In the genomic region with DNA sequence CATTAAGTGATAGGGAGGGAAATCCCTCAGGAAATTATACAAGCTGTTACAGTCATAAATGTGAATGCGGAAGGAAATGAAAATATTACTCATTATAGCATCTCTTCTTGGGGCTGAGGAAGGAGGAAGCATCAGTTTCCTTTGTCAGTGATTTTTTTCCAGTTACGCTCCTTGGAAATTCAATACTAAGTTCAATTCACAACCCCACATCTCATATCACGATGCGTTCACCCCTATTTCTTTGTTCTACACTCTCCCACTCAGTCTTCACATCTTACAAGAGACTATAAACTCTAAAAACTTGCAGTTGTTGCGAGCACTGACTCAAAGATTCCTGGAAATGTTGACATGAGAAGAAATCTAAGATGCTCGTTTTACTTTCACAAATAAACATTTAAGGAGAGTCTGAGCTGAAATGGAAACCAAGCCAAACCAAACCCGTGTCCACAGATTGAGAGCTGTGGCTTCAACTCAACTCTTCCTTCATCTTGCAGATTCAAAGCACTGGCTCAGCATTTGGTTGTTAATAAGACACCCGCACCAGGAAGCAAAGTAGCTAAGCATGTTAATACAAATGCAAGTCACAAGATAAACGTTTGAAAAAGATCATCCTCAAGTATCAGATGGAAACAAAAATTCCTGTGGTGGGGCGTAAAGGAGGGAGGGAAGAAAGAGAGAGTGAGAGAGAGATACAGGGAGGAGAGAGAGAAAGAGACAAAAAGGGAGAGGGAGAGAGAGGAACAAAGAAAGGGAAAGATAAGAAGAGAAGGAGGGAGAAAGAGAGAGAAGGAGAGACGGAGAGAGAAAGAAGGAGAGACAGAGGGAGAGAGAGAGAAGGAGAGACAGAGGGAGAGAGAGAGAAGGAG, we compare ENCODE assay signal across 10 cellular contexts.
A peak's percentile ranks its signal among the peaks of the same experiment; 100 is the strongest.
DNase-seq lines count a peak whose midpoint lies in the region; ATAC-seq, FAIRE-seq and TF ChIP-seq lines count a peak whose summit lies in the region.
"Had no signal": no experiment of that assay in that cellular context is flagged by ENCODE, and none has a peak within 500 bp of the region (broad histone marks: within the 10 kb centered on the region; RNA-seq: fewer than 3 reads in every experiment).

No MANE protein-coding gene starts in this region.

- no peak overlapping the region for H3K4me3 Mint-ChIP-seq in GM23338
- H3K4me3 Mint-ChIP-seq in activated T-helper 2 cell treated with anti-CD3 and anti-CD28 coated beads, Interferon-gamma antibody, Interleukin-2, Interleukin-4, amounts not matched to agents 10 μg/mL and 5 μg/mL and 100 μg/mL, durations not matched to agents 14 hours and 24 hours and 36 hours (ENCODE audit: low read depth), result no peak overlapping the region

- H3K4me1 ChIP-seq in GM23338 (ENCODE audit: insufficient read depth) (peaks cover 9% of the 10 kb centered on the region; the same call in 1 of the 2 replicates), small intestine (ENCODE audit: control insufficient read depth in 2 of 2, insufficient read depth in 1 of 2, low read depth in 1 of 2, low read length in 1 of 2) (no peaks in the 10 kb centered on the region)

- no peak for FAIRE-seq in small intestine (lab: Jason Lieb, UNC)

- peaks cover 34% of the 10 kb centered on the region for H3K4me1 Mint-ChIP-seq in GM23338
- peaks cover 12% of the 10 kb centered on the region for H3K4me1 Mint-ChIP-seq in activated T-helper 2 cell treated with anti-CD3 and anti-CD28 coated beads, Interferon-gamma antibody, Interleukin-2, Interleukin-4, amounts not matched to agents 10 μg/mL and 5 μg/mL and 100 μg/mL, durations not matched to agents 14 hours and 24 hours and 36 hours (ENCODE audit: low read depth)

- DNase-seq in GM23338 (ENCODE audit: low spot score) (no peak), fibroblast of peridontal ligament (ENCODE audit: extremely low read depth) (peak; percentile 99), small intestine (peak; percentile 5), SKM-1 treated with dmso at 0.1 percent for 144 hours (lab: John Stamatoyannopoulos, UW; ENCODE audit: unreplicated experiment) (no peak)
- no peak for DNase-seq in activated T-helper 2 cell treated with anti-CD3 and anti-CD28 coated beads, Interferon-gamma antibody, Interleukin-2, Interleukin-4, amounts not matched to agents 10 μg/mL and 5 μg/mL and 100 μg/mL, durations not matched to agents 14 hours and 24 hours and 36 hours (ENCODE audit: low spot score)
- DNase-seq: head of caudate nucleus; stimulated activated CD4-positive, alpha-beta T cell treated with anti-CD3 and anti-CD28 coated beads, Interleukin-1b, Interleukin-23, amount 100 ng/mL, for 48 hours had no signal

- TF ChIP-seq CTCF in GM23338 (conservative IDR thresholded peaks at IDR 0.05; ENCODE audit: low read depth in 2 of 2) (no peak), WI38 (IDR thresholded peaks at IDR 0.05; ENCODE audit: low read depth, low read length) (no peak)

- no peaks in the 10 kb centered on the region for H3K9me3 ChIP-seq in small intestine (ENCODE audit: control insufficient read depth, low read depth)

- peak overlapping the region; percentile 85 for H2AFZ ChIP-seq in GM23338

- H3K4me2 ChIP-seq in GM23338, result peak overlapping the region; percentile 28; the same call in 1 of the 2 replicates

- WGBS in small intestine, 3 donors, result 47 to 63% (median 55%) methylated on average over 11 of the region's 11 CpGs

- H3F3A ChIP-seq in GM23338 (replicated peaks; ENCODE audit: low read depth), result no peaks in the 10 kb centered on the region

- no peaks in the 10 kb centered on the region for H3K9me3 Mint-ChIP-seq in GM23338
- H3K9me3 Mint-ChIP-seq in activated T-helper 2 cell treated with anti-CD3 and anti-CD28 coated beads, Interferon-gamma antibody, Interleukin-2, Interleukin-4, amounts not matched to agents 10 μg/mL and 5 μg/mL and 100 μg/mL, durations not matched to agents 14 hours and 24 hours and 36 hours, result no peaks in the 10 kb centered on the region

- peak overlapping the region; percentile 6; the same call in 1 of the 2 replicates for H3K27ac ChIP-seq in GM23338 (ENCODE audit: low read depth)
- peak overlapping the region in 1 of 2 donors; percentile 80 for H3K27ac ChIP-seq in small intestine (ENCODE audit: low read depth in 1 of 2, low read length in 1 of 2)

- intact Hi-C loops in activated T-helper 2 cell treated with anti-CD3 and anti-CD28 coated beads, Interferon-gamma antibody, Interleukin-2, Interleukin-4, amounts not matched to agents 10 μg/mL and 5 μg/mL and 100 μg/mL, durations not matched to agents 14 hours and 24 hours and 36 hours (cut with micrococcal nuclease), result loop anchor here (1.0 to 2.0 kb wide), 2 partner anchors 36 to 62 kb away; no protein-coding TSS in a partner anchor

- H3K79me2 ChIP-seq in GM23338 (replicated peaks; ENCODE audit: insufficient read depth), result no peaks in the 10 kb centered on the region

- no peak; the same call in 2 of the 3 replicates for ATAC-seq in GM23338
- no peak for ATAC-seq in HG03460 (IDR thresholded peaks at IDR 0.05; ENCODE audit: unreplicated experiment)
- ATAC-seq in HG02571 (IDR thresholded peaks at IDR 0.05; ENCODE audit: unreplicated experiment), result no peak

- no peak overlapping the region for H3K27ac Mint-ChIP-seq in GM23338
- no peak overlapping the region for H3K27ac Mint-ChIP-seq in activated T-helper 2 cell treated with anti-CD3 and anti-CD28 coated beads, Interferon-gamma antibody, Interleukin-2, Interleukin-4, amounts not matched to agents 10 μg/mL and 5 μg/mL and 100 μg/mL, durations not matched to agents 14 hours and 24 hours and 36 hours

- no peak overlapping the region for H3K4me3 ChIP-seq in GM23338
- H3K4me3 ChIP-seq in WI38 (ENCODE audit: low read depth, low read length), result peak overlapping the region; percentile 43
- H3K4me3 ChIP-seq in small intestine (ENCODE audit: low read depth in 1 of 2, low read length in 2 of 2), result no peak overlapping the region

- H4K20me1 ChIP-seq in GM23338 (replicated peaks; ENCODE audit: insufficient read depth), result no peaks in the 10 kb centered on the region

- no peaks in the 10 kb centered on the region for H3K36me3 Mint-ChIP-seq in GM23338 (ENCODE audit: low read depth)
- H3K36me3 Mint-ChIP-seq in activated T-helper 2 cell treated with anti-CD3 and anti-CD28 coated beads, Interferon-gamma antibody, Interleukin-2, Interleukin-4, amounts not matched to agents 10 μg/mL and 5 μg/mL and 100 μg/mL, durations not matched to agents 14 hours and 24 hours and 36 hours (ENCODE audit: low read depth), result no peaks in the 10 kb centered on the region

- H3K27me3 Mint-ChIP-seq in GM23338 (ENCODE audit: insufficient read depth, low read depth, poor library complexity), result peaks cover 2% of the 10 kb centered on the region
- peaks cover 29% of the 10 kb centered on the region for H3K27me3 Mint-ChIP-seq in activated T-helper 2 cell treated with anti-CD3 and anti-CD28 coated beads, Interferon-gamma antibody, Interleukin-2, Interleukin-4, amounts not matched to agents 10 μg/mL and 5 μg/mL and 100 μg/mL, durations not matched to agents 14 hours and 24 hours and 36 hours (ENCODE audit: low read depth)

- H3K9me2 ChIP-seq in GM23338 (ENCODE audit: insufficient read depth), result peaks cover 17% of the 10 kb centered on the region; the same call in 1 of the 2 replicates

- H3K36me3 ChIP-seq in GM23338 (ENCODE audit: insufficient read depth), result no peaks in the 10 kb centered on the region
- H3K36me3 ChIP-seq in small intestine (ENCODE audit: control insufficient read depth in 2 of 2, insufficient read depth in 2 of 2, low read length in 2 of 2), result no peaks in the 10 kb centered on the region

- H3K27me3 ChIP-seq in GM23338 (ENCODE audit: insufficient read depth) (no peaks in the 10 kb centered on the region), small intestine (ENCODE audit: control insufficient read depth in 2 of 2, insufficient read depth in 2 of 2, low read length in 2 of 2) (no peaks in the 10 kb centered on the region)

TF ChIP-seq in GM23338, 12 proteins besides CTCF, POLR2A, EP300 and RAD21:
- TF ChIP-seq, protein P1, sequence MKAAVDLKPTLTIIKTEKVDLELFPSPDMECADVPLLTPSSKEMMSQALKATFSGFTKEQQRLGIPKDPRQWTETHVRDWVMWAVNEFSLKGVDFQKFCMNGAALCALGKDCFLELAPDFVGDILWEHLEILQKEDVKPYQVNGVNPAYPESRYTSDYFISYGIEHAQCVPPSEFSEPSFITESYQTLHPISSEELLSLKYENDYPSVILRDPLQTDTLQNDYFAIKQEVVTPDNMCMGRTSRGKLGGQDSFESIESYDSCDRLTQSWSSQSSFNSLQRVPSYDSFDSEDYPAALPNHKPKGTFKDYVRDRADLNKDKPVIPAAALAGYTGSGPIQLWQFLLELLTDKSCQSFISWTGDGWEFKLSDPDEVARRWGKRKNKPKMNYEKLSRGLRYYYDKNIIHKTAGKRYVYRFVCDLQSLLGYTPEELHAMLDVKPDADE (IDR thresholded peaks at IDR 0.05), result no peak
- TF ChIP-seq POLR2AphosphoS5 (IDR thresholded peaks at IDR 0.05; ENCODE audit: low read depth) (no peak), EZH2 (IDR thresholded peaks at IDR 0.05; ENCODE audit: low read depth, unreplicated experiment) (no peak), NANOG (IDR thresholded peaks at IDR 0.05; ENCODE audit: borderline replicate concordance) (no peak), EZH2phosphoT487 (IDR thresholded peaks at IDR 0.05; ENCODE audit: unreplicated experiment) (no peak)
TF ChIP-seq in GM23338: peak in this region for 0.

Comparison
In these comparisons a context has a peak if more than half of its experiments do, and no peak if none do; other contexts are left out.
1. DNase-seq: peak in fibroblast of peridontal ligament (single experiment) and small intestine (single experiment); none in GM23338 (single experiment), activated T-helper 2 cell treated with anti-CD3 and anti-CD28 coated beads, Interferon-gamma antibody, Interleukin-2, Interleukin-4, amounts not matched to agents 10 μg/mL and 5 μg/mL and 100 μg/mL, durations not matched to agents 14 hours and 24 hours and 36 hours (single experiment) and SKM-1 treated with dmso at 0.1 percent for 144 hours (single experiment).